1 cellular context compared by ENCODE assay signal in the genomic region with DNA sequence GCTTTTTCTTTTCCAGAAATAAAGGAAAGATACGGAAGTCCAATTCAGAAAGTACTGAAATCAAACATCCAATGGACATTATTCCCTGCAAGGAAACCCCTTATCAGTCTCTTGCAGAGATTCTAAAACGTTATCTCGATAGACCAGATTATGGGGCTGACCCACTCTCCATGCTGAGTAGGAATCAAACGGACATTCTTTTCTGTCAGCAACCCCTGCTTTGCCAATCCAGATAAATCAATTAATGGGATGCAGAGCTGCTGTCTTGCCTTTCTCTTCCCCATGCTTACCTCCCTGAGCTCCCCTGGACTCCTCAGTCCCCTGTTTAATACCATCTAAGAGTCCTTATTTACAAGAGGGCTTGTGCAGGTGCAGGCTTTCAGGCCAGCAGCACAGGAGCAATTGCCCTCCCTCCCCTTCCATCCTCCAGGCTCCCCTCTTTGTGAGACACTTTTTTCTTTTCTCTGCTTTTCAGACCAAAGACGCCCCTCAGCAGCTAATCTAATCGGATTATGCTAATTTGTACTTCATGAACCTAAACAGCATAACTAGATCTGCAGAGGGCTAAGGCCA.
TF ChIP-seq lines count a peak whose summit lies in the region.

No MANE protein-coding gene starts in this region.

TF ChIP-seq in K562, 482 proteins besides CTCF, POLR2A, EP300 and RAD21 (continued from another document and continues in another):
- TF ChIP-seq, protein P1, sequence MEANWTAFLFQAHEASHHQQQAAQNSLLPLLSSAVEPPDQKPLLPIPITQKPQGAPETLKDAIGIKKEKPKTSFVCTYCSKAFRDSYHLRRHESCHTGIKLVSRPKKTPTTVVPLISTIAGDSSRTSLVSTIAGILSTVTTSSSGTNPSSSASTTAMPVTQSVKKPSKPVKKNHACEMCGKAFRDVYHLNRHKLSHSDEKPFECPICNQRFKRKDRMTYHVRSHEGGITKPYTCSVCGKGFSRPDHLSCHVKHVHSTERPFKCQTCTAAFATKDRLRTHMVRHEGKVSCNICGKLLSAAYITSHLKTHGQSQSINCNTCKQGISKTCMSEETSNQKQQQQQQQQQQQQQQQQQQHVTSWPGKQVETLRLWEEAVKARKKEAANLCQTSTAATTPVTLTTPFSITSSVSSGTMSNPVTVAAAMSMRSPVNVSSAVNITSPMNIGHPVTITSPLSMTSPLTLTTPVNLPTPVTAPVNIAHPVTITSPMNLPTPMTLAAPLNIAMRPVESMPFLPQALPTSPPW (CRISPR knock-in tag; IDR thresholded peaks at IDR 0.05), result peak; percentile 40
- peak; percentile 44; the same call in 1 of the 2 replicates for TF ChIP-seq CXXC5 (CRISPR knock-in tag; IDR thresholded peaks at IDR 0.05)
- TF ChIP-seq TBP (optimal IDR thresholded peaks at IDR 0.05; ENCODE audit: low read depth, low read length), result no peak
- peak; percentile 92 for TF ChIP-seq SMARCA4 (IDR thresholded peaks at IDR 0.05)
- no peak for TF ChIP-seq SMAD2 (IDR thresholded peaks at IDR 0.05; ENCODE audit: low read depth, low read length)
- no peak for TF ChIP-seq BHLHE40 (IDR thresholded peaks at IDR 0.05; ENCODE audit: low read length)
- TF ChIP-seq, protein P2, sequence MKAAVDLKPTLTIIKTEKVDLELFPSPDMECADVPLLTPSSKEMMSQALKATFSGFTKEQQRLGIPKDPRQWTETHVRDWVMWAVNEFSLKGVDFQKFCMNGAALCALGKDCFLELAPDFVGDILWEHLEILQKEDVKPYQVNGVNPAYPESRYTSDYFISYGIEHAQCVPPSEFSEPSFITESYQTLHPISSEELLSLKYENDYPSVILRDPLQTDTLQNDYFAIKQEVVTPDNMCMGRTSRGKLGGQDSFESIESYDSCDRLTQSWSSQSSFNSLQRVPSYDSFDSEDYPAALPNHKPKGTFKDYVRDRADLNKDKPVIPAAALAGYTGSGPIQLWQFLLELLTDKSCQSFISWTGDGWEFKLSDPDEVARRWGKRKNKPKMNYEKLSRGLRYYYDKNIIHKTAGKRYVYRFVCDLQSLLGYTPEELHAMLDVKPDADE (conservative IDR thresholded peaks at IDR 0.05; ENCODE audit: control insufficient read depth, low read depth, low read length), result no peak
- TF ChIP-seq, protein P3, sequence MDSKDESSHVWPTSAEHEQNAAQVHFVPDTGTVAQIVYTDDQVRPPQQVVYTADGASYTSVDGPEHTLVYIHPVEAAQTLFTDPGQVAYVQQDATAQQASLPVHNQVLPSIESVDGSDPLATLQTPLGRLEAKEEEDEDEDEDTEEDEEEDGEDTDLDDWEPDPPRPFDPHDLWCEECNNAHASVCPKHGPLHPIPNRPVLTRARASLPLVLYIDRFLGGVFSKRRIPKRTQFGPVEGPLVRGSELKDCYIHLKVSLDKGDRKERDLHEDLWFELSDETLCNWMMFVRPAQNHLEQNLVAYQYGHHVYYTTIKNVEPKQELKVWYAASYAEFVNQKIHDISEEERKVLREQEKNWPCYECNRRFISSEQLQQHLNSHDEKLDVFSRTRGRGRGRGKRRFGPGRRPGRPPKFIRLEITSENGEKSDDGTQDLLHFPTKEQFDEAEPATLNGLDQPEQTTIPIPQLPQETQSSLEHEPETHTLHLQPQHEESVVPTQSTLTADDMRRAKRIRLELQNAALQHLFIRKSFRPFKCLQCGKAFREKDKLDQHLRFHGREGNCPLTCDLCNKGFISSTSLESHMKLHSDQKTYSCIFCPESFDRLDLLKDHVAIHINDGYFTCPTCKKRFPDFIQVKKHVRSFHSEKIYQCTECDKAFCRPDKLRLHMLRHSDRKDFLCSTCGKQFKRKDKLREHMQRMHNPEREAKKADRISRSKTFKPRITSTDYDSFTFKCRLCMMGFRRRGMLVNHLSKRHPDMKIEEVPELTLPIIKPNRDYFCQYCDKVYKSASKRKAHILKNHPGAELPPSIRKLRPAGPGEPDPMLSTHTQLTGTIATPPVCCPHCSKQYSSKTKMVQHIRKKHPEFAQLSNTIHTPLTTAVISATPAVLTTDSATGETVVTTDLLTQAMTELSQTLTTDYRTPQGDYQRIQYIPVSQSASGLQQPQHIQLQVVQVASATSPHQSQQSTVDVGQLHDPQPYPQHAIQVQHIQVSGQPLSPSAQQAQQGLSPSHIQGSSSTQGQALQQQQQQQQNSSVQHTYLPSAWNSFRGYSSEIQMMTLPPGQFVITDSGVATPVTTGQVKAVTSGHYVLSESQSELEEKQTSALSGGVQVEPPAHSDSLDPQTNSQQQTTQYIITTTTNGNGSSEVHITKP (IDR thresholded peaks at IDR 0.05; ENCODE audit: partially characterized antibody), result peak; percentile 68
- TF ChIP-seq ZNF140 (CRISPR knock-in tag; IDR thresholded peaks at IDR 0.05), result no peak
- TF ChIP-seq FOSL1 (tag; conservative IDR thresholded peaks at IDR 0.05), result peak; percentile 79
- no peak for TF ChIP-seq POLR2G (IDR thresholded peaks at IDR 0.05; ENCODE audit: low read depth, low read length)
- TF ChIP-seq FOS (IDR thresholded peaks at IDR 0.05; ENCODE audit: extremely low read depth, insufficient read length), result no peak
- TF ChIP-seq, protein P4, sequence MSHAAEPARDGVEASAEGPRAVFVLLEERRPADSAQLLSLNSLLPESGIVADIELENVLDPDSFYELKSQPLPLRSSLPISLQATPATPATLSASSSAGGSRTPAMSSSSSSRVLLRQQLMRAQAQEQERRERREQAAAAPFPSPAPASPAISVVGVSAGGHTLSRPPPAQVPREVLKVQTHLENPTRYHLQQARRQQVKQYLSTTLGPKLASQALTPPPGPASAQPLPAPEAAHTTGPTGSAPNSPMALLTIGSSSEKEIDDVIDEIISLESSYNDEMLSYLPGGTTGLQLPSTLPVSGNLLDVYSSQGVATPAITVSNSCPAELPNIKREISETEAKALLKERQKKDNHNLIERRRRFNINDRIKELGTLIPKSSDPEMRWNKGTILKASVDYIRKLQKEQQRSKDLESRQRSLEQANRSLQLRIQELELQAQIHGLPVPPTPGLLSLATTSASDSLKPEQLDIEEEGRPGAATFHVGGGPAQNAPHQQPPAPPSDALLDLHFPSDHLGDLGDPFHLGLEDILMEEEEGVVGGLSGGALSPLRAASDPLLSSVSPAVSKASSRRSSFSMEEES (CRISPR knock-in tag; IDR thresholded peaks at IDR 0.05), result no peak
- TF ChIP-seq, protein P5, sequence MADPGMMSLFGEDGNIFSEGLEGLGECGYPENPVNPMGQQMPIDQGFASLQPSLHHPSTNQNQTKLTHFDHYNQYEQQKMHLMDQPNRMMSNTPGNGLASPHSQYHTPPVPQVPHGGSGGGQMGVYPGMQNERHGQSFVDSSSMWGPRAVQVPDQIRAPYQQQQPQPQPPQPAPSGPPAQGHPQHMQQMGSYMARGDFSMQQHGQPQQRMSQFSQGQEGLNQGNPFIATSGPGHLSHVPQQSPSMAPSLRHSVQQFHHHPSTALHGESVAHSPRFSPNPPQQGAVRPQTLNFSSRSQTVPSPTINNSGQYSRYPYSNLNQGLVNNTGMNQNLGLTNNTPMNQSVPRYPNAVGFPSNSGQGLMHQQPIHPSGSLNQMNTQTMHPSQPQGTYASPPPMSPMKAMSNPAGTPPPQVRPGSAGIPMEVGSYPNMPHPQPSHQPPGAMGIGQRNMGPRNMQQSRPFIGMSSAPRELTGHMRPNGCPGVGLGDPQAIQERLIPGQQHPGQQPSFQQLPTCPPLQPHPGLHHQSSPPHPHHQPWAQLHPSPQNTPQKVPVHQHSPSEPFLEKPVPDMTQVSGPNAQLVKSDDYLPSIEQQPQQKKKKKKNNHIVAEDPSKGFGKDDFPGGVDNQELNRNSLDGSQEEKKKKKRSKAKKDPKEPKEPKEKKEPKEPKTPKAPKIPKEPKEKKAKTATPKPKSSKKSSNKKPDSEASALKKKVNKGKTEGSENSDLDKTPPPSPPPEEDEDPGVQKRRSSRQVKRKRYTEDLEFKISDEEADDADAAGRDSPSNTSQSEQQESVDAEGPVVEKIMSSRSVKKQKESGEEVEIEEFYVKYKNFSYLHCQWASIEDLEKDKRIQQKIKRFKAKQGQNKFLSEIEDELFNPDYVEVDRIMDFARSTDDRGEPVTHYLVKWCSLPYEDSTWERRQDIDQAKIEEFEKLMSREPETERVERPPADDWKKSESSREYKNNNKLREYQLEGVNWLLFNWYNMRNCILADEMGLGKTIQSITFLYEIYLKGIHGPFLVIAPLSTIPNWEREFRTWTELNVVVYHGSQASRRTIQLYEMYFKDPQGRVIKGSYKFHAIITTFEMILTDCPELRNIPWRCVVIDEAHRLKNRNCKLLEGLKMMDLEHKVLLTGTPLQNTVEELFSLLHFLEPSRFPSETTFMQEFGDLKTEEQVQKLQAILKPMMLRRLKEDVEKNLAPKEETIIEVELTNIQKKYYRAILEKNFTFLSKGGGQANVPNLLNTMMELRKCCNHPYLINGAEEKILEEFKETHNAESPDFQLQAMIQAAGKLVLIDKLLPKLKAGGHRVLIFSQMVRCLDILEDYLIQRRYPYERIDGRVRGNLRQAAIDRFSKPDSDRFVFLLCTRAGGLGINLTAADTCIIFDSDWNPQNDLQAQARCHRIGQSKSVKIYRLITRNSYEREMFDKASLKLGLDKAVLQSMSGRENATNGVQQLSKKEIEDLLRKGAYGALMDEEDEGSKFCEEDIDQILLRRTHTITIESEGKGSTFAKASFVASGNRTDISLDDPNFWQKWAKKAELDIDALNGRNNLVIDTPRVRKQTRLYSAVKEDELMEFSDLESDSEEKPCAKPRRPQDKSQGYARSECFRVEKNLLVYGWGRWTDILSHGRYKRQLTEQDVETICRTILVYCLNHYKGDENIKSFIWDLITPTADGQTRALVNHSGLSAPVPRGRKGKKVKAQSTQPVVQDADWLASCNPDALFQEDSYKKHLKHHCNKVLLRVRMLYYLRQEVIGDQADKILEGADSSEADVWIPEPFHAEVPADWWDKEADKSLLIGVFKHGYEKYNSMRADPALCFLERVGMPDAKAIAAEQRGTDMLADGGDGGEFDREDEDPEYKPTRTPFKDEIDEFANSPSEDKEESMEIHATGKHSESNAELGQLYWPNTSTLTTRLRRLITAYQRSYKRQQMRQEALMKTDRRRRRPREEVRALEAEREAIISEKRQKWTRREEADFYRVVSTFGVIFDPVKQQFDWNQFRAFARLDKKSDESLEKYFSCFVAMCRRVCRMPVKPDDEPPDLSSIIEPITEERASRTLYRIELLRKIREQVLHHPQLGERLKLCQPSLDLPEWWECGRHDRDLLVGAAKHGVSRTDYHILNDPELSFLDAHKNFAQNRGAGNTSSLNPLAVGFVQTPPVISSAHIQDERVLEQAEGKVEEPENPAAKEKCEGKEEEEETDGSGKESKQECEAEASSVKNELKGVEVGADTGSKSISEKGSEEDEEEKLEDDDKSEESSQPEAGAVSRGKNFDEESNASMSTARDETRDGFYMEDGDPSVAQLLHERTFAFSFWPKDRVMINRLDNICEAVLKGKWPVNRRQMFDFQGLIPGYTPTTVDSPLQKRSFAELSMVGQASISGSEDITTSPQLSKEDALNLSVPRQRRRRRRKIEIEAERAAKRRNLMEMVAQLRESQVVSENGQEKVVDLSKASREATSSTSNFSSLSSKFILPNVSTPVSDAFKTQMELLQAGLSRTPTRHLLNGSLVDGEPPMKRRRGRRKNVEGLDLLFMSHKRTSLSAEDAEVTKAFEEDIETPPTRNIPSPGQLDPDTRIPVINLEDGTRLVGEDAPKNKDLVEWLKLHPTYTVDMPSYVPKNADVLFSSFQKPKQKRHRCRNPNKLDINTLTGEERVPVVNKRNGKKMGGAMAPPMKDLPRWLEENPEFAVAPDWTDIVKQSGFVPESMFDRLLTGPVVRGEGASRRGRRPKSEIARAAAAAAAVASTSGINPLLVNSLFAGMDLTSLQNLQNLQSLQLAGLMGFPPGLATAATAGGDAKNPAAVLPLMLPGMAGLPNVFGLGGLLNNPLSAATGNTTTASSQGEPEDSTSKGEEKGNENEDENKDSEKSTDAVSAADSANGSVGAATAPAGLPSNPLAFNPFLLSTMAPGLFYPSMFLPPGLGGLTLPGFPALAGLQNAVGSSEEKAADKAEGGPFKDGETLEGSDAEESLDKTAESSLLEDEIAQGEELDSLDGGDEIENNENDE (IDR thresholded peaks at IDR 0.05; ENCODE audit: low read depth, low read length), result no peak
- no peak for TF ChIP-seq POLR2H (tag; IDR thresholded peaks at IDR 0.05; ENCODE audit: low read depth)
- TF ChIP-seq HDAC2 (IDR thresholded peaks at IDR 0.05), result peak; percentile 75; the same call in 1 of the 2 replicates
- TF ChIP-seq, protein P6, sequence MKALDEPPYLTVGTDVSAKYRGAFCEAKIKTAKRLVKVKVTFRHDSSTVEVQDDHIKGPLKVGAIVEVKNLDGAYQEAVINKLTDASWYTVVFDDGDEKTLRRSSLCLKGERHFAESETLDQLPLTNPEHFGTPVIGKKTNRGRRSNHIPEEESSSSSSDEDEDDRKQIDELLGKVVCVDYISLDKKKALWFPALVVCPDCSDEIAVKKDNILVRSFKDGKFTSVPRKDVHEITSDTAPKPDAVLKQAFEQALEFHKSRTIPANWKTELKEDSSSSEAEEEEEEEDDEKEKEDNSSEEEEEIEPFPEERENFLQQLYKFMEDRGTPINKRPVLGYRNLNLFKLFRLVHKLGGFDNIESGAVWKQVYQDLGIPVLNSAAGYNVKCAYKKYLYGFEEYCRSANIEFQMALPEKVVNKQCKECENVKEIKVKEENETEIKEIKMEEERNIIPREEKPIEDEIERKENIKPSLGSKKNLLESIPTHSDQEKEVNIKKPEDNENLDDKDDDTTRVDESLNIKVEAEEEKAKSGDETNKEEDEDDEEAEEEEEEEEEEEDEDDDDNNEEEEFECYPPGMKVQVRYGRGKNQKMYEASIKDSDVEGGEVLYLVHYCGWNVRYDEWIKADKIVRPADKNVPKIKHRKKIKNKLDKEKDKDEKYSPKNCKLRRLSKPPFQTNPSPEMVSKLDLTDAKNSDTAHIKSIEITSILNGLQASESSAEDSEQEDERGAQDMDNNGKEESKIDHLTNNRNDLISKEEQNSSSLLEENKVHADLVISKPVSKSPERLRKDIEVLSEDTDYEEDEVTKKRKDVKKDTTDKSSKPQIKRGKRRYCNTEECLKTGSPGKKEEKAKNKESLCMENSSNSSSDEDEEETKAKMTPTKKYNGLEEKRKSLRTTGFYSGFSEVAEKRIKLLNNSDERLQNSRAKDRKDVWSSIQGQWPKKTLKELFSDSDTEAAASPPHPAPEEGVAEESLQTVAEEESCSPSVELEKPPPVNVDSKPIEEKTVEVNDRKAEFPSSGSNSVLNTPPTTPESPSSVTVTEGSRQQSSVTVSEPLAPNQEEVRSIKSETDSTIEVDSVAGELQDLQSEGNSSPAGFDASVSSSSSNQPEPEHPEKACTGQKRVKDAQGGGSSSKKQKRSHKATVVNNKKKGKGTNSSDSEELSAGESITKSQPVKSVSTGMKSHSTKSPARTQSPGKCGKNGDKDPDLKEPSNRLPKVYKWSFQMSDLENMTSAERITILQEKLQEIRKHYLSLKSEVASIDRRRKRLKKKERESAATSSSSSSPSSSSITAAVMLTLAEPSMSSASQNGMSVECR (CRISPR knock-in tag; IDR thresholded peaks at IDR 0.05), result no peak
- no peak for TF ChIP-seq ZNF57 (CRISPR knock-in tag; IDR thresholded peaks at IDR 0.05)
- TF ChIP-seq ZBED1 (IDR thresholded peaks at IDR 0.05), result no peak
- TF ChIP-seq ZNF23 (CRISPR knock-in tag; IDR thresholded peaks at IDR 0.05), result no peak
- peak; percentile 96 for TF ChIP-seq ARID1B (IDR thresholded peaks at IDR 0.05)
- no peak for TF ChIP-seq ASH1L (IDR thresholded peaks at IDR 0.05; ENCODE audit: borderline replicate concordance, low read depth, partially characterized antibody)
- no peak for TF ChIP-seq ZC3H8 (IDR thresholded peaks at IDR 0.05)
- no peak for TF ChIP-seq STAG1 (CRISPR knock-in tag; IDR thresholded peaks at IDR 0.05; ENCODE audit: borderline replicate concordance)
